In the genomic region with DNA sequence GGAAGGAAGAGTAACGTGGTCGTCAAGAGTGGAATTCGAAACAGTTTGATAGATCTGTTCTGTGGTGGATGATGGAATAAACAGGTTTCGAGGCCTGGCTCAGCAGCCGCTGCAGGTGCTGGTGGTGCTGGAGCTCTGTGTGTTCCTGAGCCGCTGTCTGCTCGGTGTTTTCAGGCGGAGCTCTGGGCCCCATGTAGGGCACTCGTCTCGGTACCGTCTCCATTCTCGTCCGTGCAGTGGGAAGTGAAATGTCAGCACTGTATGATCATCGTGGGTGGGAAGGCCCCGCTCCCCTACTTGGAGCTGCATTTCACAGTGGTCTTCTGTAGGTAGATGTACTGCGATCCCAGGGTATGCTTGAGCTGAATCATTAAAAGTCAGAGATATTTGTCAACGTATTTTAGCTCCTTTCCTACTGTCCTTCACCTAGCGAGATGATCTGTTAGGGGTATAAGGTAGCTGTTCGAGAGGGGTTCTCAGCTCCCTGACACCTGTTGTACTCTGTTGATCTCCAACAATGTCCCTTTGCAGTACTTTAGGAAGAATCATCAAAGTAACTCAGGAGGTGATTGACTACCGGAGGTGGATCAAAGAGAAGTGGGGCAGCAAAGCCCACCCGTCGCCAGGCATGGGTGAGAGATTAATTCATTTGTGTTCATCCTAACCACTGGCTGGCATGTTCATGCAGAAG, we compare ENCODE assay signal across 23 cellular contexts. TPM values are rescaled to one million over a fixed set of nuclear protein-coding genes. Genes with fewer than 3 reads are reported as not detected.
A peak's percentile ranks its signal among the peaks of the same experiment; 100 is the strongest.
DNase-seq lines count a peak whose midpoint lies in the region; ATAC-seq and TF ChIP-seq lines count a peak whose summit lies in the region.
"Had no signal": no experiment of that assay in that cellular context is flagged by ENCODE, and none has a peak within 500 bp of the region (broad histone marks: within the 10 kb centered on the region; RNA-seq: fewer than 3 reads in every experiment).

No MANE protein-coding gene starts in this region.

- no peaks in the 10 kb centered on the region for H3K9me3 ChIP-seq in T-helper 17 cell (ENCODE audit: control insufficient read depth, low read length, poor library complexity, severe bottlenecking)
- H3K9me3 ChIP-seq: SJSA1 had no signal

- H3K4me3 Mint-ChIP-seq in T-helper 17 cell: no peak overlapping the region
- no peak overlapping the region for H3K4me3 Mint-ChIP-seq in nephron progenitor cell
- H3K4me3 Mint-ChIP-seq in stimulated activated effector memory CD8-positive, alpha-beta T cell treated with anti-CD3 and anti-CD28 coated beads, Interleukin-12 subunit alpha, Interleukin-12 subunit beta, amount 100 ng/mL, for 72 hours: no peak overlapping the region
- H3K4me3 Mint-ChIP-seq: H9, HFFc6 had no signal

- H3K36me3 Mint-ChIP-seq in T-helper 17 cell (ENCODE audit: low read depth): peaks cover 12% of the 10 kb centered on the region
- H3K36me3 Mint-ChIP-seq in nephron progenitor cell (ENCODE audit: low read depth): peaks cover 85% of the 10 kb centered on the region
- peaks cover 100% of the 10 kb centered on the region for H3K36me3 Mint-ChIP-seq in stimulated activated effector memory CD8-positive, alpha-beta T cell treated with anti-CD3 and anti-CD28 coated beads, Interleukin-12 subunit alpha, Interleukin-12 subunit beta, amount 100 ng/mL, for 72 hours

- H3K9me3 Mint-ChIP-seq in nephron progenitor cell: no peaks in the 10 kb centered on the region
- H3K9me3 Mint-ChIP-seq in stimulated activated effector memory CD8-positive, alpha-beta T cell treated with anti-CD3 and anti-CD28 coated beads, Interleukin-12 subunit alpha, Interleukin-12 subunit beta, amount 100 ng/mL, for 72 hours: no peaks in the 10 kb centered on the region
- H3K9me3 Mint-ChIP-seq: H9, HFFc6 had no signal

- peak; percentile 51 for DNase-seq in activated effector memory CD4-positive, alpha-beta T cell treated with anti-CD3 and anti-CD28 coated beads, Interleukin-2, amount 50 U/mL, for 16 hours
- no peak for DNase-seq in activated effector memory CD4-positive, alpha-beta T cell treated with Interleukin-2 at 50 U/mL for 16 hours
- no peak for DNase-seq in T-helper 17 cell
- DNase-seq in nephron progenitor cell: no peak
- DNase-seq in stimulated activated effector memory CD8-positive, alpha-beta T cell treated with anti-CD3 and anti-CD28 coated beads, Interleukin-12 subunit alpha, Interleukin-12 subunit beta, amount 100 ng/mL, for 72 hours (ENCODE audit: low spot score in 2 of 2): no peak
- DNase-seq in NCI-H2227 treated with DMSO at 0.1 percent for 48 hours (lab: John Stamatoyannopoulos, UW): no peak
- DNase-seq: DMS153, DND-41, H9, HFFc6, Kasumi-1, MV-4-11, NCI-H1105, NCI-H1436 treated with DMSO at 0.1 percent for 48 hours, NCI-H187 treated with DMSO at 0.1 percent for 48 hours, NCI-H2171 treated with DMSO at 0.1 percent for 48 hours, NCI-H524 treated with DMSO at 0.1 percent for 48 hours, NCI-H774, PC-3 had no signal

- H3K27me3 Mint-ChIP-seq in T-helper 17 cell: no peaks in the 10 kb centered on the region
- peaks cover 3% of the 10 kb centered on the region for H3K27me3 Mint-ChIP-seq in nephron progenitor cell (ENCODE audit: low read depth, poor library complexity)

- H3K27ac Mint-ChIP-seq in T-helper 17 cell (peak overlapping the region; percentile 19), nephron progenitor cell (peak overlapping the region; percentile 33)
- H3K27ac Mint-ChIP-seq in stimulated activated effector memory CD8-positive, alpha-beta T cell treated with anti-CD3 and anti-CD28 coated beads, Interleukin-12 subunit alpha, Interleukin-12 subunit beta, amount 100 ng/mL, for 72 hours: peak overlapping the region; percentile 65
- H3K27ac Mint-ChIP-seq: HFFc6 had no signal

- ATAC-seq in T-helper 17 cell: no peak
- no peak for ATAC-seq in stimulated activated effector memory CD8-positive, alpha-beta T cell treated with anti-CD3 and anti-CD28 coated beads, Interleukin-12 subunit alpha, Interleukin-12 subunit beta, amount 100 ng/mL, for 72 hours
- no peak for ATAC-seq in HG03097 (IDR thresholded peaks at IDR 0.05; ENCODE audit: low FRiP score, unreplicated experiment)
- ATAC-seq: K562, PC-3, Right ventricle myocardium inferior had no signal

- H3K4me1 Mint-ChIP-seq in T-helper 17 cell: peaks cover 16% of the 10 kb centered on the region
- no peaks in the 10 kb centered on the region for H3K4me1 Mint-ChIP-seq in nephron progenitor cell
- H3K4me1 Mint-ChIP-seq in stimulated activated effector memory CD8-positive, alpha-beta T cell treated with anti-CD3 and anti-CD28 coated beads, Interleukin-12 subunit alpha, Interleukin-12 subunit beta, amount 100 ng/mL, for 72 hours: peaks cover 27% of the 10 kb centered on the region

- no peak for TF ChIP-seq CTCF in nephron progenitor cell (IDR thresholded peaks at IDR 0.05)

RNA-seq across cellular contexts. Expression of gene TENT4A, which starts 35.9 kb away (rescaled TPM):
- 10 to 100 TPM; 54.7 to 59.4 TPM for total RNA-seq in T-helper 17 cell
